Comparison of ENCODE assay signal across 18 cellular contexts in genomic region chr2:11275910-11276309, GRCh38.
"Had no signal": no experiment of that assay in that cellular context is flagged by ENCODE, and none has a peak within 500 bp of the region (broad histone marks: within the 10 kb centered on the region; RNA-seq: fewer than 3 reads in every experiment).

No MANE protein-coding gene starts in this region.

- H3K4me3 ChIP-seq: body of pancreas, lower lobe of right lung, sigmoid colon, thoracic aorta, upper lobe of left lung had no signal

- DNase-seq: activated B cell treated with CpG ODN at 0.5 μM for 24 hours; activated CD4-positive, alpha-beta T cell treated with anti-CD3 and anti-CD28 coated beads, Interleukin-2, amount 50 U/mL, for 1 hour; activated effector memory CD4-positive, alpha-beta T cell treated with anti-CD3 and anti-CD28 coated beads, Interleukin-2, amount 50 U/mL, for 16 hours; amniotic stem cell; body of pancreas; foreskin melanocyte; hypothalamus; lower lobe of right lung; natural killer cell; sigmoid colon; stimulated activated CD4-positive, alpha-beta T cell treated with anti-CD3 and anti-CD28 coated beads, Interleukin-4, amount 100 ng/mL, for 4 hours; stimulated activated naive B cell treated with anti-CD40 and anti-IgM and Interleukin-4, amounts not matched to agents 10 μg/mL and 1 μg/mL and 100 μg/mL, for 72 hours; T-cell; upper lobe of left lung had no signal

- H3K27me3 Mint-ChIP-seq: activated B cell treated with CpG ODN at 0.5 μM for 24 hours; stimulated activated naive B cell treated with anti-CD40 and anti-IgM and Interleukin-4, amounts not matched to agents 10 μg/mL and 1 μg/mL and 100 μg/mL, for 72 hours; T-cell had no signal

- H3K9me3 ChIP-seq: body of pancreas, lower lobe of right lung, neutrophil, sigmoid colon, thoracic aorta, upper lobe of left lung had no signal

- H3K36me3 ChIP-seq: neutrophil, thoracic aorta had no signal

- H3K4me3 Mint-ChIP-seq: activated B cell treated with CpG ODN at 0.5 μM for 24 hours; natural killer cell; stimulated activated naive B cell treated with anti-CD40 and anti-IgM and Interleukin-4, amounts not matched to agents 10 μg/mL and 1 μg/mL and 100 μg/mL, for 72 hours; T-cell had no signal

- ATAC-seq: body of pancreas; lower lobe of right lung; natural killer cell; SK-N-SH treated with all-trans-retinoic acid at 6 μM for 48 hours; stimulated activated naive B cell treated with anti-CD40 and anti-IgM and Interleukin-4, amounts not matched to agents 10 μg/mL and 1 μg/mL and 100 μg/mL, for 72 hours; T-cell had no signal

- H3K4me1 ChIP-seq: body of pancreas, sigmoid colon had no signal

- H3K27ac Mint-ChIP-seq: activated B cell treated with CpG ODN at 0.5 μM for 24 hours; activated naive CD4-positive, alpha-beta T cell treated with anti-CD3 and anti-CD28 coated beads, Interleukin-2, amount 50 U/mL, for 72 hours; natural killer cell; stimulated activated naive B cell treated with anti-CD40 and anti-IgM and Interleukin-4, amounts not matched to agents 10 μg/mL and 1 μg/mL and 100 μg/mL, for 72 hours; T-cell had no signal

- H3K27me3 ChIP-seq: body of pancreas, neutrophil, sigmoid colon, upper lobe of left lung had no signal

- H3K27ac ChIP-seq: body of pancreas, lower lobe of right lung, neutrophil, sigmoid colon, thoracic aorta, upper lobe of left lung had no signal
